1 cellular context compared by ENCODE assay signal in genomic region chr9:86354048-86354881, GRCh38.
A peak's percentile ranks its signal among the peaks of the same experiment; 100 is the strongest.
TF ChIP-seq lines count a peak whose summit lies in the region.

Gene TUT7 (minus strand): TSS chr9:86354410. CDS start chr9:86353199, 1,211 bp downstream.

TF ChIP-seq in HepG2, 621 proteins besides CTCF, POLR2A, EP300 and RAD21 (continued from another document and continues in another):
- TF ChIP-seq ZUFSP (CRISPR knock-in tag; IDR thresholded peaks at IDR 0.05; ENCODE audit: borderline replicate concordance) (no peak), GPBP1L1 (CRISPR knock-in tag; IDR thresholded peaks at IDR 0.05) (no peak), ZFYVE20 (CRISPR knock-in tag; IDR thresholded peaks at IDR 0.05; ENCODE audit: borderline replicate concordance, low read depth) (no peak), HOXA7 (CRISPR knock-in tag; IDR thresholded peaks at IDR 0.05) (no peak), CSRNP1 (CRISPR knock-in tag; IDR thresholded peaks at IDR 0.05) (0 out of 2 replicates have a peak, but pooled peaks have one; percentile 33), YEATS2 (CRISPR knock-in tag; IDR thresholded peaks at IDR 0.05; ENCODE audit: borderline replicate concordance) (peak; percentile 81; the same call in 1 of the 2 replicates), PITX1 (CRISPR knock-in tag; IDR thresholded peaks at IDR 0.05) (no peak), KLF9 (CRISPR knock-in tag; IDR thresholded peaks at IDR 0.05; ENCODE audit: low read depth) (no peak), CREBL2 (CRISPR knock-in tag; IDR thresholded peaks at IDR 0.05; ENCODE audit: borderline replicate concordance) (no peak; the same call in 1 of the 2 replicates), ZSCAN22 (CRISPR knock-in tag; IDR thresholded peaks at IDR 0.05) (peak; percentile 21; the same call in 1 of the 2 replicates), TRIM22 (IDR thresholded peaks at IDR 0.05) (no peak), ZNF704 (CRISPR knock-in tag; IDR thresholded peaks at IDR 0.05; ENCODE audit: borderline replicate concordance) (no peak), ATF2 (CRISPR knock-in tag; IDR thresholded peaks at IDR 0.05) (0 out of 2 replicates have a peak, but pooled peaks have one; percentile 5), ZSCAN5A (CRISPR knock-in tag; IDR thresholded peaks at IDR 0.05; ENCODE audit: borderline replicate concordance) (peak; percentile 70; the same call in 1 of the 2 replicates), CCAR2 (optimal IDR thresholded peaks at IDR 0.05; ENCODE audit: low read depth, low read length) (no peak), KDM3A (CRISPR knock-in tag; IDR thresholded peaks at IDR 0.05; ENCODE audit: low read depth) (peak; percentile 19; the same call in 1 of the 2 replicates), POGZ (CRISPR knock-in tag; IDR thresholded peaks at IDR 0.05) (peak; percentile 92), ZNF256 (CRISPR knock-in tag; conservative IDR thresholded peaks at IDR 0.05) (0 out of 2 replicates have a peak, but pooled peaks have one; percentile 12), ZFP36 (IDR thresholded peaks at IDR 0.05; ENCODE audit: borderline replicate concordance, low read depth, low read length, partially characterized antibody) (no peak), ZNF513 (CRISPR knock-in tag; conservative IDR thresholded peaks at IDR 0.05) (no peak), PHF21A (CRISPR knock-in tag; IDR thresholded peaks at IDR 0.05) (peak; percentile 74), REST (IDR thresholded peaks at IDR 0.05; ENCODE audit: borderline replicate concordance in 1 of 2, low read depth in 1 of 2, low read length in 2 of 2) (peak in 1 of 2 experiments; percentile 58; a peak in 2 of 4 replicates), PRDM15 (CRISPR knock-in tag; IDR thresholded peaks at IDR 0.05) (peak; percentile 99), ZNF20 (CRISPR knock-in tag; IDR thresholded peaks at IDR 0.05) (0 out of 2 replicates have a peak, but pooled peaks have one; percentile 74), KLF13 (CRISPR knock-in tag; IDR thresholded peaks at IDR 0.05) (no peak), ZNF10 (CRISPR knock-in tag; IDR thresholded peaks at IDR 0.05; ENCODE audit: borderline replicate concordance, low read depth) (no peak), ZNF296 (CRISPR knock-in tag; conservative IDR thresholded peaks at IDR 0.05) (no peak), ZFP41 (CRISPR knock-in tag; IDR thresholded peaks at IDR 0.05; ENCODE audit: borderline replicate concordance) (no peak), SNAI1 (CRISPR knock-in tag; IDR thresholded peaks at IDR 0.05; ENCODE audit: borderline replicate concordance) (0 out of 2 replicates have a peak, but pooled peaks have one; percentile 70), ZNF292 (CRISPR knock-in tag; IDR thresholded peaks at IDR 0.05; ENCODE audit: borderline replicate concordance, low read depth) (no peak), E2F2 (CRISPR knock-in tag; IDR thresholded peaks at IDR 0.05; ENCODE audit: borderline replicate concordance) (no peak), ZNF737 (CRISPR knock-in tag; IDR thresholded peaks at IDR 0.05; ENCODE audit: borderline replicate concordance) (no peak), MXD4 (CRISPR knock-in tag; IDR thresholded peaks at IDR 0.05) (peak; percentile 67; the same call in 1 of the 2 replicates), ZNF33B (CRISPR knock-in tag; IDR thresholded peaks at IDR 0.05) (0 out of 2 replicates have a peak, but pooled peaks have one; percentile 38), ZNF3 (CRISPR knock-in tag; IDR thresholded peaks at IDR 0.05) (no peak)
